31 cellular contexts compared by ENCODE assay signal in genomic region chr10:83994351-83994750, GRCh38.
"Had no signal": no experiment of that assay in that cellular context is flagged by ENCODE, and none has a peak within 500 bp of the region (broad histone marks: within the 10 kb centered on the region; RNA-seq: fewer than 3 reads in every experiment).

No MANE protein-coding gene starts in this region.

- DNase-seq: activated CD4-positive, alpha-beta memory T cell treated with anti-CD3 and anti-CD28 coated beads for 36 hours; activated CD4-positive, alpha-beta T cell treated with anti-CD3 and anti-CD28 coated beads, Interleukin-2, amount 10 ng/mL, durations not matched to agents 7 days and 5 days; activated CD4-positive, CD25-positive, alpha-beta regulatory T cell; activated CD8-positive, alpha-beta memory T cell treated with anti-CD3 and anti-CD28 coated beads for 24 hours; activated effector memory CD4-positive, alpha-beta T cell treated with anti-CD3 and anti-CD28 coated beads, Interleukin-2, amount 50 U/mL, for 16 hours; activated naive CD4-positive, alpha-beta T cell treated with Interleukin-2 at 50 U/mL for 16 hours; activated naive CD8-positive, alpha-beta T cell treated with anti-CD3 and anti-CD28 coated beads, Interleukin-2, amount 50 U/mL, for 24 hours; activated T-cell treated with anti-CD3 and anti-CD28 coated beads, Interleukin-2, amount 50 U/mL, for 4 hours; amniotic stem cell; body of pancreas; central memory CD4-positive, alpha-beta T cell; MG63; NCI-H1092 treated with DMSO at 0.1 percent for 48 hours; NCI-H1436; NCI-H1694 treated with DMSO at 0.1 percent for 48 hours; NCI-H2029 treated with DMSO at 0.1 percent for 48 hours; NCI-H2171; NCI-H2227 treated with DMSO at 0.1 percent for 48 hours; NCI-H526; NCI-H774; OCI-M1; RPMI8226; T-cell; T-helper 2 cell; T1000 had no signal

- ATAC-seq: activated naive CD4-positive, alpha-beta T cell treated with anti-CD3 and anti-CD28 coated beads, Interleukin-2, amount 50 U/mL, for 72 hours; activated naive CD8-positive, alpha-beta T cell treated with anti-CD3 and anti-CD28 coated beads, Interleukin-2, amount 50 U/mL, for 24 hours; activated T-cell treated with anti-CD3 and anti-CD28 coated beads, Interleukin-2, amount 50 U/mL, for 4 hours; body of pancreas; Panc1; Right ventricle myocardium inferior; T-cell had no signal

- H3K4me3 ChIP-seq: ascending aorta, body of pancreas, MG63, SK-N-MC had no signal

- H3K27ac ChIP-seq: ascending aorta, body of pancreas, SK-N-MC, VCaP had no signal

- H3K4me3 Mint-ChIP-seq: activated CD4-positive, alpha-beta memory T cell treated with anti-CD3 and anti-CD28 coated beads for 36 hours; activated CD4-positive, alpha-beta T cell treated with anti-CD3 and anti-CD28 coated beads, Interleukin-2, amount 10 ng/mL, durations not matched to agents 7 days and 5 days; activated naive CD8-positive, alpha-beta T cell treated with anti-CD3 and anti-CD28 coated beads, Interleukin-2, amount 50 U/mL, for 24 hours; activated T-cell treated with anti-CD3 and anti-CD28 coated beads, Interleukin-2, amount 50 U/mL, for 4 hours; T-cell had no signal

- H3K27ac Mint-ChIP-seq: activated CD4-positive, alpha-beta memory T cell treated with anti-CD3 and anti-CD28 coated beads for 36 hours; activated CD4-positive, alpha-beta T cell treated with anti-CD3 and anti-CD28 coated beads, Interleukin-2, amount 10 ng/mL, durations not matched to agents 7 days and 5 days; activated naive CD8-positive, alpha-beta T cell treated with anti-CD3 and anti-CD28 coated beads, Interleukin-2, amount 50 U/mL, for 24 hours; T-cell had no signal

- H3K9me3 ChIP-seq: ascending aorta, body of pancreas, MG63 had no signal

- H3K36me3 Mint-ChIP-seq: activated CD4-positive, alpha-beta memory T cell treated with anti-CD3 and anti-CD28 coated beads for 36 hours; activated naive CD4-positive, alpha-beta T cell treated with anti-CD3 and anti-CD28 coated beads, Interleukin-2, amount 50 U/mL, for 72 hours; T-cell had no signal

- H3K27me3 Mint-ChIP-seq: activated CD4-positive, alpha-beta memory T cell treated with anti-CD3 and anti-CD28 coated beads for 36 hours; activated naive CD8-positive, alpha-beta T cell treated with anti-CD3 and anti-CD28 coated beads, Interleukin-2, amount 50 U/mL, for 24 hours had no signal

- H3K36me3 ChIP-seq: ascending aorta, MG63 had no signal

- H3K9me3 Mint-ChIP-seq: activated CD4-positive, alpha-beta memory T cell treated with anti-CD3 and anti-CD28 coated beads for 36 hours; activated CD4-positive, alpha-beta T cell treated with anti-CD3 and anti-CD28 coated beads, Interleukin-2, amount 10 ng/mL, durations not matched to agents 7 days and 5 days; activated naive CD8-positive, alpha-beta T cell treated with anti-CD3 and anti-CD28 coated beads, Interleukin-2, amount 50 U/mL, for 24 hours; activated T-cell treated with anti-CD3 and anti-CD28 coated beads, Interleukin-2, amount 50 U/mL, for 4 hours; T-cell had no signal

- H3K27me3 ChIP-seq: ascending aorta, body of pancreas, MG63 had no signal

- H3K4me1 ChIP-seq: ascending aorta had no signal

- H3K4me1 Mint-ChIP-seq: activated naive CD8-positive, alpha-beta T cell treated with anti-CD3 and anti-CD28 coated beads, Interleukin-2, amount 50 U/mL, for 24 hours had no signal
